ENCODE assay signal across 15 cellular contexts in genomic region chr1:25300729-25301128, GRCh38. TPM values are rescaled to one million over a fixed set of nuclear protein-coding genes. Genes with fewer than 3 reads are reported as not detected.
"Had no signal": no experiment of that assay in that cellular context is flagged by ENCODE, and none has a peak within 500 bp of the region (broad histone marks: within the 10 kb centered on the region; RNA-seq: fewer than 3 reads in every experiment).

No MANE protein-coding gene starts in this region.

RNA-seq across cellular contexts. Expression of gene RHD, which starts 28.4 kb away (rescaled TPM):
- total RNA-seq: activated B cell treated with CpG ODN at 0.5 μM for 24 hours; activated CD4-positive, alpha-beta memory T cell treated with anti-CD3 and anti-CD28 coated beads for 36 hours; activated CD4-positive, alpha-beta T cell treated with anti-CD3 and anti-CD28 coated beads, Interleukin-2, amount 10 ng/mL, durations not matched to agents 24 days and 14 days; activated CD8-positive, alpha-beta memory T cell treated with anti-CD3 and anti-CD28 coated beads for 36 hours; activated CD8-positive, alpha-beta T cell treated with anti-CD3 and anti-CD28 coated beads for 36 hours; activated naive CD4-positive, alpha-beta T cell treated with anti-CD3 and anti-CD28 coated beads for 36 hours; activated naive CD4-positive, alpha-beta T cell treated with anti-CD3 and anti-CD28 coated beads, Interleukin-2, amount 50 U/mL, for 72 hours; activated naive CD8-positive, alpha-beta T cell treated with anti-CD3 and anti-CD28 coated beads for 36 hours; activated T-cell treated with anti-CD3 and anti-CD28 coated beads, Interleukin-2, amount 50 U/mL, for 4 hours; activated T-helper 1 cell treated with anti-CD3 and anti-CD28 coated beads, Interleukin-12 subunit alpha, Interleukin-12 subunit beta, Interleukin-2, Interleukin-4 antibody, amounts not matched to agents 30 ng/mL and 10 ng/mL and 1 ng/mL, durations not matched to agents 14 hours and 24 hours and 36 hours; aorta; astrocyte; body of pancreas; breast epithelium; cardiac septum had no signal
- polyA plus RNA-seq: aorta had no signal
